In genomic region chr3:197750863-197751737, GRCh38 we compare ENCODE assay signal across 8 cellular contexts. TPM values are rescaled to one million over a fixed set of nuclear protein-coding genes. Genes with fewer than 3 reads are reported as not detected.
DNase-seq lines count a peak whose midpoint lies in the region; ATAC-seq and TF ChIP-seq lines count a peak whose summit lies in the region.

No MANE protein-coding gene starts in this region.

- H3K4me1 Mint-ChIP-seq in CD4-positive, CD25-positive, alpha-beta regulatory T cell: peaks cover 30 to 64% (median 46%) of the 10 kb centered on the region in 4 donors

- H3K4me1 ChIP-seq in CD4-positive, CD25-positive, alpha-beta regulatory T cell (ENCODE audit: control insufficient read depth, insufficient read depth, low read length, poor library complexity, severe bottlenecking): peaks cover 47% of the 10 kb centered on the region

- no peak for TF ChIP-seq POLR2A in lower leg skin (IDR thresholded peaks at IDR 0.05)

- H3K27ac ChIP-seq in CD4-positive, CD25-positive, alpha-beta regulatory T cell (ENCODE audit: insufficient read depth, low read length, poor library complexity, severe bottlenecking): peak overlapping the region; percentile 91
- no peak overlapping the region; the same call in 1 of the 2 replicates for H3K27ac ChIP-seq in WERI-Rb-1
- peak overlapping the region; percentile 92 to 99 for H3K27ac ChIP-seq in coronary artery

- H3K4me3 ChIP-seq in CD4-positive, CD25-positive, alpha-beta regulatory T cell (ENCODE audit: low read depth, low read length): peak overlapping the region; percentile 87
- H3K4me3 ChIP-seq in WERI-Rb-1 (ENCODE audit: low read depth, low read length): peak overlapping the region; percentile 66
- H3K4me3 ChIP-seq in coronary artery: peak overlapping the region; percentile 97
- peak overlapping the region; percentile 72 for H3K4me3 ChIP-seq in lower leg skin (ENCODE audit: low read depth, poor library complexity, severe bottlenecking)

- peak in 2 of 3 donors; percentile 29 to 50 for DNase-seq in CD4-positive, CD25-positive, alpha-beta regulatory T cell
- DNase-seq in HT1080 (ENCODE audit: low read depth) (peak; percentile 66), WERI-Rb-1 (peak; percentile 56), coronary artery (ENCODE audit: low spot score) (peak; percentile 76), lower leg skin (ENCODE audit: low spot score in 2 of 2) (peak; percentile 63 to 95)
- peak; percentile 20 for DNase-seq in stimulated activated CD8-positive, alpha-beta memory T cell treated with anti-CD3 and anti-CD28 coated beads, Interleukin-4, amount 100 ng/mL, for 24 hours (ENCODE audit: low read depth)

- no peak for TF ChIP-seq CTCF in WERI-Rb-1 (IDR thresholded peaks at IDR 0.05; ENCODE audit: low read depth, low read length)
- TF ChIP-seq CTCF in coronary artery (IDR thresholded peaks at IDR 0.05): no peak
- TF ChIP-seq CTCF in lower leg skin (IDR thresholded peaks at IDR 0.05): no peak

- intact Hi-C loops in lower leg skin (cut with DNase I; ENCODE audit: low total_unique reads): no loop called here

- peaks cover 0 to 2% (median 0%) of the 10 kb centered on the region in 7 donors for H3K9me3 Mint-ChIP-seq in CD4-positive, CD25-positive, alpha-beta regulatory T cell

- H3K27me3 Mint-ChIP-seq in CD4-positive, CD25-positive, alpha-beta regulatory T cell: peaks cover 9% of the 10 kb centered on the region

- WGBS in lower leg skin, 2 donors: 2% methylated on average over 35 of the region's 35 CpGs

- no peaks in the 10 kb centered on the region for H3K36me3 ChIP-seq in CD4-positive, CD25-positive, alpha-beta regulatory T cell (ENCODE audit: control insufficient read depth, insufficient read depth, low read length)
- H3K36me3 ChIP-seq in WERI-Rb-1: no peaks in the 10 kb centered on the region

- no peaks in the 10 kb centered on the region for H3K9me3 ChIP-seq in CD4-positive, CD25-positive, alpha-beta regulatory T cell (ENCODE audit: control insufficient read depth in 2 of 2, low read length in 2 of 2)
- H3K9me3 ChIP-seq in WERI-Rb-1 (ENCODE audit: severe bottlenecking): no peaks in the 10 kb centered on the region

- peak overlapping the region; percentile 94 to 99 (median 96) for H3K4me3 Mint-ChIP-seq in CD4-positive, CD25-positive, alpha-beta regulatory T cell

- no peak for ATAC-seq in CD4-positive, CD25-positive, alpha-beta regulatory T cell (ENCODE audit: low read depth in 2 of 2)
- ATAC-seq in GM21786 (IDR thresholded peaks at IDR 0.05; ENCODE audit: unreplicated experiment): no peak
- ATAC-seq in GM18517 (IDR thresholded peaks at IDR 0.05; ENCODE audit: unreplicated experiment): no peak

- peaks cover 3% of the 10 kb centered on the region for H3K36me3 Mint-ChIP-seq in CD4-positive, CD25-positive, alpha-beta regulatory T cell

- H3K27me3 ChIP-seq in CD4-positive, CD25-positive, alpha-beta regulatory T cell (ENCODE audit: control insufficient read depth, insufficient read depth, low read length): no peaks in the 10 kb centered on the region
- no peaks in the 10 kb centered on the region for H3K27me3 ChIP-seq in WERI-Rb-1 (ENCODE audit: insufficient read depth, low read depth, severe bottlenecking)

- H3K27ac Mint-ChIP-seq in CD4-positive, CD25-positive, alpha-beta regulatory T cell: peak overlapping the region; percentile 93 to 96 (median 96)

RNA-seq across cellular contexts. Expression of gene FYTTD1, which starts 1.4 kb away (rescaled TPM):
- 42.2 TPM for total RNA-seq in CD4-positive, CD25-positive, alpha-beta regulatory T cell
- 10 to 100 TPM; 75.5 to 91.0 (median 85.8) TPM for polyA plus RNA-seq in CD4-positive, CD25-positive, alpha-beta regulatory T cell
- total RNA-seq in HT1080 (2014; rRNA removed; shearing (Covaris generic)): 95.5 and 127 TPM in 2 replicates
- polyA plus RNA-seq in HT1080 (2015; cell fraction: cytosol; rRNA removed): 43.0 and 63.2 TPM in 2 replicates
- polyA plus RNA-seq in HT1080 (2015; cell fraction: nucleus; rRNA removed): 35.9 and 37.6 TPM in 2 replicates
- total RNA-seq in lower leg skin: 10 to 100 TPM; 44.6 to 65.1 (median 54.3) TPM

RNA-seq across cellular contexts. Expression of gene RUBCN, which starts 14.4 kb away (rescaled TPM):
- total RNA-seq in CD4-positive, CD25-positive, alpha-beta regulatory T cell: 58.5 TPM
- 10 to 100 TPM; 17.5 to 28.2 (median 19.5) TPM for polyA plus RNA-seq in CD4-positive, CD25-positive, alpha-beta regulatory T cell
- total RNA-seq in HT1080 (2014; rRNA removed; shearing (Covaris generic)): 21.0 and 42.9 TPM in 2 replicates
- polyA plus RNA-seq in HT1080 (2015; cell fraction: cytosol; rRNA removed): 24.1 and 28.4 TPM in 2 replicates
- polyA plus RNA-seq in HT1080 (2015; cell fraction: nucleus; rRNA removed): 37.9 and 44.7 TPM in 2 replicates
- total RNA-seq in lower leg skin: 10 to 100 TPM; 29.1 to 50.2 (median 40.7) TPM

RNA-seq across cellular contexts. Expression of gene LRCH3, which starts 40.0 kb away (rescaled TPM):
- 66.1 TPM for total RNA-seq in CD4-positive, CD25-positive, alpha-beta regulatory T cell
- polyA plus RNA-seq in CD4-positive, CD25-positive, alpha-beta regulatory T cell: 10 to 100 TPM; 12.2 to 19.6 (median 16.1) TPM
- total RNA-seq in HT1080 (2014; rRNA removed; shearing (Covaris generic)): 48.6 and 63.4 TPM in 2 replicates
- 33.6 and 35.1 TPM in 2 replicates for polyA plus RNA-seq in HT1080 (2015; cell fraction: cytosol; rRNA removed)
- polyA plus RNA-seq in HT1080 (2015; cell fraction: nucleus; rRNA removed): 83.0 and 85.6 TPM in 2 replicates
- 10 to 100 TPM; 22.5 to 34.3 (median 27.7) TPM for total RNA-seq in lower leg skin

Comparison
In these comparisons a context has a peak if more than half of its experiments do, and no peak if none do; other contexts are left out.
1. DNase-seq: peak in every context shown above with its lines; median percentile 79 in lower leg skin; 76 in coronary artery; 66 in HT1080; 56 in WERI-Rb-1; 40 in CD4-positive, CD25-positive, alpha-beta regulatory T cell; 20 in stimulated activated CD8-positive, alpha-beta memory T cell treated with anti-CD3 and anti-CD28 coated beads, Interleukin-4, amount 100 ng/mL, for 24 hours.